In the genomic region with DNA sequence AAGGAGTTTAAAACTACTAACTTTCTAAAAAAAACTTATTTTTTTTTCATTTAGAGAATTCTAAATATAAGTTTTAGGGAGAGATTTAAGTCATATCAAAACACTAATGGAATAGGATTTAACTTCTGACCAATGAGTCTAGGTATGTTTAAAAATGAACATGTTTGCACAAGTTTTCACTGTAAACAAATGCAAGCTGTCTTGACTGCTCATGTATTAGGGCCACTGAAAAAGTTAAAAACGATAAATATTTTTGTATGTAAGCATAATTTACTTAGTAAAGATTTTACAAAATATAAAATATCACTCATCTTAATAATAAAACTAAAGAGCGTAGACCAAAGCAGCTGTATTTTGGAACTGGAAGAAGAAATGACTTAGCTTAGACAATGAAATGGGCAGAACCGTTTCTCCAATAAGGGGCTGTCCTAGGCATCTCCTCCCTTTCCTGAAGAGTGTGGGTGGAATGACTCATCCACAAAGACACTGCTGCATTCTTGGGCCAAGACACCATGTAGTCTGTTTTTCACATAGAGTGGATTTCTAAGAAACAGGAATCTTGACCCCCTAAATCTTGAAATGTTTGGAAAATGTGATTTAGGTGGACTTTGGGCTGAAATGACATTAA, we compare ENCODE assay signal across 12 cellular contexts.
DNase-seq lines count a peak whose midpoint lies in the region; ATAC-seq, FAIRE-seq and TF ChIP-seq lines count a peak whose summit lies in the region.
"Had no signal": no experiment of that assay in that cellular context is flagged by ENCODE, and none has a peak within 500 bp of the region (broad histone marks: within the 10 kb centered on the region; RNA-seq: fewer than 3 reads in every experiment).

No MANE protein-coding gene starts in this region.

- H3K36me3 ChIP-seq in bronchial epithelial cell (ENCODE audit: control insufficient read depth, insufficient read depth, low read length) (no peaks in the 10 kb centered on the region), kidney (ENCODE audit: control insufficient read depth in 1 of 2, insufficient read depth in 2 of 2, low read length in 2 of 2) (peaks cover 0 to 2% of the 10 kb centered on the region in 2 donors)

- in situ Hi-C loops in G401 (cut with HindIII; ENCODE audit: low sequenced_read_pairs) = no loop called here

- H3K4me1 Mint-ChIP-seq in activated naive CD4-positive, alpha-beta T cell treated with anti-CD3 and anti-CD28 coated beads for 36 hours (ENCODE audit: low read depth) = no peaks in the 10 kb centered on the region

- H3K9me3 ChIP-seq in kidney (ENCODE audit: control insufficient read depth in 1 of 2, low read length in 2 of 2) = no peaks in the 10 kb centered on the region

- H3K9ac ChIP-seq in kidney (ENCODE audit: low read length in 2 of 2) = no peak overlapping the region

- no peak for ATAC-seq in HG02678 (IDR thresholded peaks at IDR 0.05; ENCODE audit: unreplicated experiment)
- ATAC-seq: activated CD4-positive, CD25-positive, alpha-beta regulatory T cell treated with anti-CD3 and anti-CD28 coated beads, Interleukin-2, amount 50 U/mL, for 24 hours had no signal

- DNase-seq in activated naive CD4-positive, alpha-beta T cell treated with anti-CD3 and anti-CD28 coated beads for 36 hours = peak; percentile 7
- DNase-seq in activated naive CD4-positive, alpha-beta T cell (lab: John Stamatoyannopoulos, UW) = no peak
- DNase-seq in bronchial epithelial cell (ENCODE audit: low read depth) = peak; percentile 94
- no peak for DNase-seq in kidney
- no peak for DNase-seq in NCI-H187 treated with DMSO at 0.1 percent for 48 hours (lab: John Stamatoyannopoulos, UW)
- DNase-seq in G401 (ENCODE audit: low spot score) = no peak
- no peak for DNase-seq in NCI-H524 treated with DMSO at 0.1 percent for 48 hours (lab: John Stamatoyannopoulos, UW)
- DNase-seq: NCI-H510A had no signal

- peaks cover 0 to 5% of the 10 kb centered on the region in 2 donors for H3K4me1 ChIP-seq in kidney (ENCODE audit: control insufficient read depth in 1 of 2, insufficient read depth in 1 of 2, low read depth in 1 of 2, low read length in 2 of 2)

- no peak overlapping the region for H3K4me3 ChIP-seq in bronchial epithelial cell (ENCODE audit: low read depth, low read length)
- no peak overlapping the region for H3K4me3 ChIP-seq in kidney (ENCODE audit: low read length in 2 of 2)
- H3K4me3 ChIP-seq: cardiac muscle cell had no signal

- TF ChIP-seq CTCF in bronchial epithelial cell (IDR thresholded peaks at IDR 0.05; ENCODE audit: insufficient read depth, low read length, severe bottlenecking) = no peak
- TF ChIP-seq CTCF in kidney (IDR thresholded peaks at IDR 0.05; ENCODE audit: borderline replicate concordance, extremely low read depth, insufficient read depth) = no peak

- no peaks in the 10 kb centered on the region for H3K27me3 ChIP-seq in bronchial epithelial cell (ENCODE audit: control insufficient read depth, insufficient read depth, low read length)
- H3K27me3 ChIP-seq: cardiac muscle cell had no signal

- no peaks in the 10 kb centered on the region for H3K36me3 Mint-ChIP-seq in activated naive CD4-positive, alpha-beta T cell treated with anti-CD3 and anti-CD28 coated beads for 36 hours (ENCODE audit: low read depth)

- peaks cover 7% of the 10 kb centered on the region for H3K27me3 Mint-ChIP-seq in activated naive CD4-positive, alpha-beta T cell treated with anti-CD3 and anti-CD28 coated beads for 36 hours (ENCODE audit: low read depth)

- H3K27ac Mint-ChIP-seq in activated naive CD4-positive, alpha-beta T cell treated with anti-CD3 and anti-CD28 coated beads for 36 hours = no peak overlapping the region

- no peak overlapping the region for H3K4me3 Mint-ChIP-seq in activated naive CD4-positive, alpha-beta T cell treated with anti-CD3 and anti-CD28 coated beads for 36 hours

- CTCF ChIA-PET in activated naive CD4-positive, alpha-beta T cell treated with anti-CD3 and anti-CD28 coated beads for 36 hours (lab: Charles Lee) = interaction anchor here (0.7 to 1.4 kb wide), 3 partner anchors 37 to 216 kb away, joined by 3 to 5 read pairs (median 4); no protein-coding TSS in a partner anchor

- H3K9me3 Mint-ChIP-seq in activated naive CD4-positive, alpha-beta T cell treated with anti-CD3 and anti-CD28 coated beads for 36 hours = no peaks in the 10 kb centered on the region

- intact Hi-C loops in activated naive CD4-positive, alpha-beta T cell treated with anti-CD3 and anti-CD28 coated beads for 36 hours (cut with micrococcal nuclease) = no loop called here
- intact Hi-C loops in kidney (cut with DNase I) = no loop called here

- FAIRE-seq in bronchial epithelial cell (lab: Jason Lieb, UNC) = no peak
- FAIRE-seq in kidney (lab: Jason Lieb, UNC) = peak; percentile 6

- no peak overlapping the region for H3K27ac ChIP-seq in kidney (ENCODE audit: low read depth in 2 of 2, low read length in 2 of 2)
- H3K27ac ChIP-seq: 22Rv1, cardiac muscle cell had no signal

Comparison
In these comparisons a context has a peak if more than half of its experiments do, and no peak if none do; other contexts are left out.
1. DNase-seq: peak in activated naive CD4-positive, alpha-beta T cell treated with anti-CD3 and anti-CD28 coated beads for 36 hours (single experiment) and bronchial epithelial cell (single experiment); none in activated naive CD4-positive, alpha-beta T cell (0 of 4), kidney (single experiment), NCI-H187 treated with DMSO at 0.1 percent for 48 hours (single experiment), G401 (single experiment) and NCI-H524 treated with DMSO at 0.1 percent for 48 hours (single experiment).